ENCODE assay signal across 9 cellular contexts in genomic region chr2:227862227-227862740, GRCh38. TPM values are rescaled to one million over a fixed set of nuclear protein-coding genes. Genes with fewer than 3 reads are reported as not detected.
DNase-seq lines count a peak whose midpoint lies in the region; ATAC-seq and TF ChIP-seq lines count a peak whose summit lies in the region.
"Had no signal": no experiment of that assay in that cellular context is flagged by ENCODE, and none has a peak within 500 bp of the region (broad histone marks: within the 10 kb centered on the region; RNA-seq: fewer than 3 reads in every experiment).

No MANE protein-coding gene starts in this region.

- H3K27ac ChIP-seq in left ventricle myocardium inferior (replicated peaks): no peak overlapping the region
- H3K27ac ChIP-seq in right atrium auricular region: peak overlapping the region in 1 of 2 donors; percentile 60

- POLR2A ChIA-PET in naive thymus-derived CD8-positive, alpha-beta T cell (lab: Charles Lee): no interaction called here

- TF ChIP-seq CTCF in left ventricle myocardium inferior (IDR thresholded peaks at IDR 0.05; ENCODE audit: borderline replicate concordance) (peak; percentile 63), right atrium auricular region (IDR thresholded peaks at IDR 0.05) (peak in 1 of 2 donors; percentile 61)

- no peak overlapping the region for H3K4me3 Mint-ChIP-seq in naive thymus-derived CD8-positive, alpha-beta T cell
- H3K4me3 Mint-ChIP-seq: stimulated activated naive CD8-positive, alpha-beta T cell treated with anti-CD3 and anti-CD28 coated beads, Interleukin-15, amount 100 ng/mL, for 72 hours had no signal

- H3K9me3 Mint-ChIP-seq in naive thymus-derived CD8-positive, alpha-beta T cell: no peaks in the 10 kb centered on the region
- H3K9me3 Mint-ChIP-seq: stimulated activated naive CD8-positive, alpha-beta T cell treated with anti-CD3 and anti-CD28 coated beads, Interleukin-15, amount 100 ng/mL, for 72 hours had no signal

- H3K4me3 ChIP-seq in left ventricle myocardium inferior (no peak overlapping the region), right atrium auricular region (no peak overlapping the region)
- H3K4me3 ChIP-seq in Jurkat, Clone E6-1 (ENCODE audit: low read length): no peak overlapping the region

- peaks cover 6% of the 10 kb centered on the region for H3K4me1 ChIP-seq in left ventricle myocardium inferior
- peaks cover 0 to 13% of the 10 kb centered on the region in 2 donors for H3K4me1 ChIP-seq in right atrium auricular region

- H3K36me3 Mint-ChIP-seq in naive thymus-derived CD8-positive, alpha-beta T cell: no peaks in the 10 kb centered on the region

- no peak overlapping the region for H3K27ac Mint-ChIP-seq in naive thymus-derived CD8-positive, alpha-beta T cell
- H3K27ac Mint-ChIP-seq: stimulated activated naive CD8-positive, alpha-beta T cell treated with anti-CD3 and anti-CD28 coated beads, Interleukin-15, amount 100 ng/mL, for 72 hours had no signal

- intact Hi-C loops in left ventricle myocardium inferior (cut with micrococcal nuclease): no loop called here
- intact Hi-C loops in cardiac septum (cut with DNase I): loop anchor here (10.0 kb wide), 1 partner anchor 457 kb away; no protein-coding TSS in a partner anchor

- ATAC-seq in naive thymus-derived CD8-positive, alpha-beta T cell: no peak
- ATAC-seq: stimulated activated naive CD8-positive, alpha-beta T cell treated with anti-CD3 and anti-CD28 coated beads, Interleukin-15, amount 100 ng/mL, for 72 hours had no signal

- H3K27me3 ChIP-seq in left ventricle myocardium inferior (ENCODE audit: low read depth) (peaks cover 8% of the 10 kb centered on the region), right atrium auricular region (no peaks in the 10 kb centered on the region)

- no peaks in the 10 kb centered on the region for H3K36me3 ChIP-seq in left ventricle myocardium inferior
- no peaks in the 10 kb centered on the region for H3K36me3 ChIP-seq in right atrium auricular region

- H3K27me3 Mint-ChIP-seq in naive thymus-derived CD8-positive, alpha-beta T cell: peaks cover 0 to 8% (median 6%) of the 10 kb centered on the region in 5 donors

- peaks cover 0 to 1% (median 0%) of the 10 kb centered on the region in 4 donors for H3K4me1 Mint-ChIP-seq in naive thymus-derived CD8-positive, alpha-beta T cell

- DNase-seq in left ventricle myocardium inferior (no peak), cardiac septum (ENCODE audit: low spot score) (no peak), SW480 (ENCODE audit: low spot score) (peak; percentile 29), foreskin melanocyte (peak; percentile 32), superior temporal gyrus (ENCODE audit: extremely low spot score) (peak; percentile 77), right atrium auricular region (ENCODE audit: low spot score) (no peak)
- DNase-seq in Jurkat, Clone E6-1 (ENCODE audit: low read depth, low spot score): peak; percentile 46
- no peak for DNase-seq in naive thymus-derived CD8-positive, alpha-beta T cell

- H3K9me3 ChIP-seq in left ventricle myocardium inferior (replicated peaks) (no peaks in the 10 kb centered on the region), right atrium auricular region (no peaks in the 10 kb centered on the region)

RNA-seq across cellular contexts. Expression of gene DAW1, which starts 9.1 kb away (rescaled TPM):
- total RNA-seq in left ventricle myocardium inferior (0.19 TPM), cardiac septum (not detected), right atrium auricular region (under 1 TPM in 1 of 2 donors, not detected in 1; 0.43 TPM)
- not detected for polyA plus RNA-seq in Jurkat, Clone E6-1 (2012; ENCODE audit: insufficient read depth, insufficient read length)
- not detected for total RNA-seq in naive thymus-derived CD8-positive, alpha-beta T cell
- not detected for polyA plus RNA-seq in naive thymus-derived CD8-positive, alpha-beta T cell

RNA-seq across cellular contexts. Expression of gene CCL20, which starts 48.6 kb away (rescaled TPM):
- not detected for total RNA-seq in left ventricle myocardium inferior
- total RNA-seq in cardiac septum: not detected
- not detected for polyA plus RNA-seq in Jurkat, Clone E6-1 (2012; ENCODE audit: insufficient read depth, insufficient read length)
- not detected for total RNA-seq in naive thymus-derived CD8-positive, alpha-beta T cell
- not detected for polyA plus RNA-seq in naive thymus-derived CD8-positive, alpha-beta T cell
- not detected for total RNA-seq in right atrium auricular region

Comparison
In these comparisons a context has a peak if more than half of its experiments do, and no peak if none do; other contexts are left out.
1. DNase-seq: peak in Jurkat, Clone E6-1 (single experiment), SW480 (single experiment), foreskin melanocyte (single experiment) and superior temporal gyrus (single experiment); none in left ventricle myocardium inferior (single experiment), cardiac septum (single experiment), naive thymus-derived CD8-positive, alpha-beta T cell (0 of 10) and right atrium auricular region (single experiment).